8 cellular contexts compared by ENCODE assay signal in genomic region chr19:4803736-4804695, GRCh38. TPM values are rescaled to one million over a fixed set of nuclear protein-coding genes. Genes with fewer than 3 reads are reported as not detected.
DNase-seq lines count a peak whose midpoint lies in the region; TF ChIP-seq lines count a peak whose summit lies in the region.

No MANE protein-coding gene starts in this region.

- H3K9ac ChIP-seq in OCI-LY3 (ENCODE audit: low read length) (no peak overlapping the region), neuronal stem cell (ENCODE audit: low read depth, low read length, poor library complexity) (no peak overlapping the region)

- H3K4me3 ChIP-seq in OCI-LY3 (ENCODE audit: low read length), result peak overlapping the region; percentile 71
- H3K4me3 ChIP-seq in esophagus muscularis mucosa, result peak overlapping the region in 1 of 4 donors; percentile 30
- no peak overlapping the region for H3K4me3 ChIP-seq in neuronal stem cell (ENCODE audit: low read length in 2 of 2)
- H3K4me3 ChIP-seq in vagina, result no peak overlapping the region

- peak overlapping the region; percentile 24 for H2BK12ac ChIP-seq in neuronal stem cell (ENCODE audit: low read length)

- no peak overlapping the region for H2BK5ac ChIP-seq in neuronal stem cell (ENCODE audit: low read length)

- no peak overlapping the region for H2BK120ac ChIP-seq in neuronal stem cell (ENCODE audit: low read depth, low read length)

- no peak for TF ChIP-seq EP300 in esophagus muscularis mucosa (IDR thresholded peaks at IDR 0.05)

- no peaks in the 10 kb centered on the region for H3K27me3 ChIP-seq in OCI-LY3 (ENCODE audit: low read depth, low read length)
- no peaks in the 10 kb centered on the region for H3K27me3 ChIP-seq in esophagus muscularis mucosa
- H3K27me3 ChIP-seq in neuronal stem cell (ENCODE audit: control insufficient read depth in 3 of 3, insufficient read depth in 3 of 3, low read depth in 1 of 3, low read length in 3 of 3), result no peaks in the 10 kb centered on the region
- no peaks in the 10 kb centered on the region for H3K27me3 ChIP-seq in vagina

- H3K18ac ChIP-seq in neuronal stem cell (ENCODE audit: low read length), result peak overlapping the region; percentile 83

- TF ChIP-seq POLR2A in esophagus muscularis mucosa (IDR thresholded peaks at IDR 0.05; ENCODE audit: low read depth) (no peak), vagina (IDR thresholded peaks at IDR 0.05) (no peak)

- no peak overlapping the region for H3K23ac ChIP-seq in neuronal stem cell (ENCODE audit: low read depth, low read length, poor library complexity)

- H4K91ac ChIP-seq in neuronal stem cell (ENCODE audit: low read depth, low read length, poor library complexity), result no peak overlapping the region

- H2AFZ ChIP-seq in OCI-LY3 (ENCODE audit: low read depth, low read length) (peak overlapping the region; percentile 85; the same call in 1 of the 2 replicates), neuronal stem cell (ENCODE audit: low read length) (peak overlapping the region; percentile 50)

- H3K36me3 ChIP-seq in OCI-LY3 (replicated peaks; ENCODE audit: low read depth, low read length), result no peaks in the 10 kb centered on the region
- peaks cover 0 to 4% (median 3%) of the 10 kb centered on the region in 4 donors for H3K36me3 ChIP-seq in esophagus muscularis mucosa
- no peaks in the 10 kb centered on the region for H3K36me3 ChIP-seq in neuronal stem cell (replicated peaks in 1 of 2; ENCODE audit: control insufficient read depth in 2 of 2, insufficient read depth in 2 of 2, low read length in 2 of 2)
- H3K36me3 ChIP-seq in vagina, result no peaks in the 10 kb centered on the region

- no peaks in the 10 kb centered on the region for H3K79me1 ChIP-seq in neuronal stem cell (ENCODE audit: low read depth, low read length)

- H3K4ac ChIP-seq in neuronal stem cell (ENCODE audit: low read length), result no peak overlapping the region

- H4K8ac ChIP-seq in neuronal stem cell (ENCODE audit: low read depth, low read length), result no peak overlapping the region

- H3K9me3 ChIP-seq in OCI-LY3 (ENCODE audit: insufficient read depth, low read length) (no peaks in the 10 kb centered on the region), esophagus muscularis mucosa (no peaks in the 10 kb centered on the region), neuronal stem cell (replicated peaks in 1 of 2; ENCODE audit: control insufficient read depth in 2 of 2, insufficient read depth in 1 of 2, low read depth in 1 of 2, low read length in 2 of 2) (no peaks in the 10 kb centered on the region), vagina (no peaks in the 10 kb centered on the region)

- TF ChIP-seq CTCF in AG09319 (IDR thresholded peaks at IDR 0.05; ENCODE audit: low read depth, low read length) (peak; percentile 79), GM20000 (IDR thresholded peaks at IDR 0.05; ENCODE audit: extremely low read depth, missing control alignments) (peak; percentile 91), OCI-LY3 (IDR thresholded peaks at IDR 0.05; ENCODE audit: low read depth, low read length) (peak; percentile 97), esophagus muscularis mucosa (IDR thresholded peaks at IDR 0.05) (peak; percentile 52 to 71 (median 56)), vagina (IDR thresholded peaks at IDR 0.05) (peak; percentile 10 to 76 (median 55))

- H3K14ac ChIP-seq in neuronal stem cell (ENCODE audit: low read length), result no peak overlapping the region

- H3K4me2 ChIP-seq in OCI-LY3 (ENCODE audit: low read length) (peak overlapping the region; percentile 59), neuronal stem cell (ENCODE audit: insufficient read depth, low read length, poor library complexity, severe bottlenecking) (no peak overlapping the region)

- WGBS in esophagus muscularis mucosa, result 74% methylated on average over 20 of the region's 33 CpGs
- WGBS in neuronal stem cell (ENCODE audit: extremely low coverage in 2 of 2, insufficient read length in 2 of 2, insufficient replicate concordance in 1 of 2), 2 donors, result no CpG with 5 or more reads among the region's 33 CpGs

- intact Hi-C loops in esophagus muscularis mucosa (cut with DNase I) (no loop called here), vagina (cut with DNase I) (no loop called here)

- peak overlapping the region; percentile 32 for H2BK15ac ChIP-seq in neuronal stem cell (ENCODE audit: low read length)

- peaks cover 11% of the 10 kb centered on the region for H3K4me1 ChIP-seq in OCI-LY3 (ENCODE audit: low read length)
- peaks cover 7 to 9% (median 8%) of the 10 kb centered on the region in 4 donors for H3K4me1 ChIP-seq in esophagus muscularis mucosa
- peaks cover 0 to 2% of the 10 kb centered on the region in 2 donors for H3K4me1 ChIP-seq in neuronal stem cell (ENCODE audit: control insufficient read depth in 2 of 2, insufficient read depth in 1 of 2, low read depth in 1 of 2, low read length in 2 of 2)
- peaks cover 14% of the 10 kb centered on the region for H3K4me1 ChIP-seq in vagina

- no peak for DNase-seq in AG09319 (ENCODE audit: extremely low read depth, low read depth)
- peak; percentile 81 for DNase-seq in GM20000 (ENCODE audit: low spot score)
- peak; percentile 69 for DNase-seq in activated CD8-positive, alpha-beta memory T cell treated with anti-CD3 and anti-CD28 coated beads, Interleukin-2, amount 50 U/mL, for 4 hours
- DNase-seq in esophagus muscularis mucosa (ENCODE audit: extremely low spot score), result no peak
- DNase-seq in neuronal stem cell (ENCODE audit: low spot score), result peak; percentile 72
- DNase-seq in vagina (ENCODE audit: extremely low spot score in 2 of 2), result no peak
- no peak for DNase-seq in cortex of kidney (lab: John Stamatoyannopoulos, UW)

- H3K79me2 ChIP-seq in OCI-LY3 (ENCODE audit: low read length), result no peaks in the 10 kb centered on the region

- H4K20me1 ChIP-seq in OCI-LY3 (ENCODE audit: insufficient read depth, low read length), result no peaks in the 10 kb centered on the region

- no peak overlapping the region for H3K27ac ChIP-seq in OCI-LY3 (ENCODE audit: low read length)
- H3K27ac ChIP-seq in esophagus muscularis mucosa (replicated peaks in 1 of 4), result no peak overlapping the region
- H3K27ac ChIP-seq in neuronal stem cell (replicated peaks; ENCODE audit: low read length), result no peak overlapping the region
- H3K27ac ChIP-seq in vagina, result no peak overlapping the region

- peak overlapping the region; percentile 93 for H2AK5ac ChIP-seq in neuronal stem cell (ENCODE audit: low read depth, low read length)

RNA-seq across cellular contexts. Expression of gene FEM1A, which starts 12.5 kb away (rescaled TPM):
- total RNA-seq in esophagus muscularis mucosa (10 to 100 TPM; 16.2 to 22.8 (median 19.9) TPM), vagina (16.2 TPM)
- 5.5 TPM for polyA plus RNA-seq in neuronal stem cell (2013, experiment 1 of 2)
- 5.6 TPM for polyA plus RNA-seq in neuronal stem cell (2013, experiment 2 of 2)

RNA-seq across cellular contexts. Expression of gene TICAM1, which starts 27.5 kb away (rescaled TPM):
- total RNA-seq in esophagus muscularis mucosa (1 to 10 TPM; 7.5 to 8.3 (median 8.0) TPM), vagina (16.5 TPM)
- polyA plus RNA-seq in neuronal stem cell (2013, experiment 1 of 2), result 1.4 TPM
- polyA plus RNA-seq in neuronal stem cell (2013, experiment 2 of 2), result 1.5 TPM

Comparison
In these comparisons a context has a peak if more than half of its experiments do, and no peak if none do; other contexts are left out.
1. DNase-seq: peak in GM20000 (single experiment), activated CD8-positive, alpha-beta memory T cell treated with anti-CD3 and anti-CD28 coated beads, Interleukin-2, amount 50 U/mL, for 4 hours (single experiment) and neuronal stem cell (single experiment); none in AG09319 (single experiment), esophagus muscularis mucosa (single experiment), vagina (0 of 2) and cortex of kidney (single experiment).
2. Peak in every context shown above with its lines, with median percentiles within 50 percentile points of each other: CTCF ChIP-seq.